ENCODE assay signal across 9 cellular contexts in the genomic region with DNA sequence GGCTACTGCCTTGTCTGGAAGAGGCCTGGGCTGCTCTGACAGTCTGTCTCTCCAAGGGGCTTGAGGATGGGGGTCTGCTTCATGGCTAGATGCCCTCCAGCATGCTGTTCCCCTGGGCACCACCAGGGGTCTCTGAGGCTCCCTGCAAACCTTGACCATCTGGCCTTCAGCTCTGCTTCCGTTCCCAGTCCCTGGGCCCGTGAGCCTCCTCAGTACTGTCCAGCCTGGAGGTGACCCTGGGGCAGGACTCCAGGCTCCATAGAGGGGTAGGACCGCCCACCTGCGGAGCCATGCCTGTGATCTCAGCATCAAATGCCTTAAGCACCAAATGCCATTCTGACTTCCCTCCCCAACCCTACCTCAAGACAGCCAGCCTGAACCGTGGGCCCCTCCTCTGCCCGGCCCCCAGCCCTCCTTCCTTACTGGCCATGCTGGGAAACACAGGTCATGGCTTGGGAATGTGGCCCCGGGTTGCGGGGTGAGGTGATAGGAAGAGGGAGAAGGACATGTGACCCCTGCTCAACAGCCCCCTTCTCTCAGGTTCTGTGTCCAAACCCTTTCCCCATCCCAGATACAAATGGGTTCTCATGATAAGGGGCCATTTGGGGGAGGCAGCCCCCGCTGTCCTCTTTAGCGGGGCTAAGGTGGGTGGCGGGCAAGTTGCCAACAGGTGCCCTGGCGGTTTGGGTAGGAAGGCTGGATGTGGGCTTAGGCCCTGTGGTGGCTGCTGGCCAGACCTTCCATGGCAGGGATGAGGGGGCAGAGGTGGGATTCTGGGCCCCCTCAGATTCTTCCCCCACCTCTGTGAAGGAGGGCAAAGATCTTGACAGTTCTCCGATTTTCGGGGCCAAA. TPM values are rescaled to one million over a fixed set of nuclear protein-coding genes. Genes with fewer than 3 reads are reported as not detected.
DNase-seq lines count a peak whose midpoint lies in the region; TF ChIP-seq lines count a peak whose summit lies in the region.
"Had no signal": no experiment of that assay in that cellular context is flagged by ENCODE, and none has a peak within 500 bp of the region (broad histone marks: within the 10 kb centered on the region; RNA-seq: fewer than 3 reads in every experiment).

No MANE protein-coding gene starts in this region.

- CTCF ChIA-PET in HEK293T (lab: Yijun Ruan, JAX): interaction anchor here (0.6 to 1.5 kb wide), 12 partner anchors 10 to 70 kb away, joined by 3 to 13 read pairs (median 4); no protein-coding TSS in a partner anchor

- H3K23ac ChIP-seq in neuronal stem cell (ENCODE audit: low read depth, low read length, poor library complexity): peak overlapping the region; percentile 90

- peak overlapping the region; percentile 71 for H2BK15ac ChIP-seq in neuronal stem cell (ENCODE audit: low read length)

- no peaks in the 10 kb centered on the region for H3K79me1 ChIP-seq in neuronal stem cell (ENCODE audit: low read depth, low read length)

- H4K8ac ChIP-seq in neuronal stem cell (ENCODE audit: low read depth, low read length): no peak overlapping the region

- H2AK5ac ChIP-seq in neuronal stem cell (ENCODE audit: low read depth, low read length): peak overlapping the region; percentile 33

- H3K4me3 ChIP-seq in fibroblast of villous mesenchyme (ENCODE audit: low read depth, low read length): no peak overlapping the region
- no peak overlapping the region for H3K4me3 ChIP-seq in neuronal stem cell (ENCODE audit: low read length in 2 of 2)

- H3K9ac ChIP-seq in neuronal stem cell (ENCODE audit: low read depth, low read length, poor library complexity): peak overlapping the region; percentile 57

- POLR2A ChIA-PET in HEK293T (lab: Yijun Ruan, JAX): no interaction called here

- H3K4ac ChIP-seq in neuronal stem cell (ENCODE audit: low read length): peak overlapping the region; percentile 71

- H3K4me1 ChIP-seq in neuronal stem cell (ENCODE audit: control insufficient read depth in 2 of 2, insufficient read depth in 1 of 2, low read depth in 1 of 2, low read length in 2 of 2): peaks cover 24 to 27% of the 10 kb centered on the region in 2 donors

- H2BK5ac ChIP-seq in neuronal stem cell (ENCODE audit: low read length): peak overlapping the region; percentile 14

- no peaks in the 10 kb centered on the region for H3K36me3 ChIP-seq in neuronal stem cell (replicated peaks in 1 of 2; ENCODE audit: control insufficient read depth in 2 of 2, insufficient read depth in 2 of 2, low read length in 2 of 2)

- H3K18ac ChIP-seq in neuronal stem cell (ENCODE audit: low read length): peak overlapping the region; percentile 88

- no peaks in the 10 kb centered on the region for H3K27me3 ChIP-seq in neuronal stem cell (ENCODE audit: control insufficient read depth in 3 of 3, insufficient read depth in 3 of 3, low read depth in 1 of 3, low read length in 3 of 3)

- H2BK12ac ChIP-seq in neuronal stem cell (ENCODE audit: low read length): no peak overlapping the region

- no peak overlapping the region for H3K4me2 ChIP-seq in neuronal stem cell (ENCODE audit: insufficient read depth, low read length, poor library complexity, severe bottlenecking)

- peak in 2 of 3 experiments; percentile 35 to 59 for DNase-seq in NCI-H1417 (lab: John Stamatoyannopoulos, UW)
- no peak for DNase-seq in NCI-H1417 treated with DMSO at 0.1 percent for 48 hours (lab: John Stamatoyannopoulos, UW)
- DNase-seq in HEK293T (ENCODE audit: extremely low spot score): peak; percentile 86
- peak; percentile 30 for DNase-seq in NCI-H2227 treated with DMSO at 0.1 percent for 48 hours (lab: John Stamatoyannopoulos, UW)
- peak; percentile 38 for DNase-seq in activated T-cell treated with anti-CD3 and anti-CD28 coated beads for 48 hours (ENCODE audit: low read depth)
- peak; percentile 64 for DNase-seq in fibroblast of villous mesenchyme (ENCODE audit: low read depth)
- peak; percentile 64 for DNase-seq in neuronal stem cell (ENCODE audit: low spot score)
- no peak for DNase-seq in DMS153 (lab: John Stamatoyannopoulos, UW)

- H4K91ac ChIP-seq in neuronal stem cell (ENCODE audit: low read depth, low read length, poor library complexity): no peak overlapping the region

- no CpG with 5 or more reads among the region's 14 CpGs for WGBS in neuronal stem cell (ENCODE audit: extremely low coverage in 2 of 2, insufficient read length in 2 of 2, insufficient replicate concordance in 1 of 2), 2 donors

- H3K27ac ChIP-seq in neuronal stem cell (replicated peaks; ENCODE audit: low read length): no peak overlapping the region

- H3K9me3 ChIP-seq in neuronal stem cell (replicated peaks in 1 of 2; ENCODE audit: control insufficient read depth in 2 of 2, insufficient read depth in 1 of 2, low read depth in 1 of 2, low read length in 2 of 2): no peaks in the 10 kb centered on the region

- H2AFZ ChIP-seq in neuronal stem cell (ENCODE audit: low read length): peak overlapping the region; percentile 81

- TF ChIP-seq CTCF in fibroblast of villous mesenchyme (IDR thresholded peaks at IDR 0.05; ENCODE audit: insufficient read depth, low read depth, low read length): peak; percentile 97

- H2BK120ac ChIP-seq in neuronal stem cell (ENCODE audit: low read depth, low read length): peak overlapping the region; percentile 42

- H3K14ac ChIP-seq in neuronal stem cell (ENCODE audit: low read length): peak overlapping the region; percentile 72

TF ChIP-seq in HEK293T, 16 proteins besides CTCF, POLR2A, EP300 and RAD21:
- TF ChIP-seq BHLHE40 (IDR thresholded peaks at IDR 0.05; ENCODE audit: borderline replicate concordance): no peak
- TF ChIP-seq FOXM1 (IDR thresholded peaks at IDR 0.05; ENCODE audit: borderline replicate concordance): no peak
- no peak for TF ChIP-seq FOXK2 (IDR thresholded peaks at IDR 0.05)
- TF ChIP-seq ZNF384 (IDR thresholded peaks at IDR 0.05): no peak
- no peak for TF ChIP-seq SP1 (IDR thresholded peaks at IDR 0.05)
- no peak for TF ChIP-seq TARDBP (IDR thresholded peaks at IDR 0.05)
- TF ChIP-seq NFRKB (IDR thresholded peaks at IDR 0.05): no peak
- TF ChIP-seq LEF1 (IDR thresholded peaks at IDR 0.05; ENCODE audit: borderline replicate concordance): no peak

RNA-seq across cellular contexts. Expression of a gene that starts 25.0 kb away (rescaled TPM):
- 46.7 and 48.8 TPM in 2 replicates for total RNA-seq in fibroblast of villous mesenchyme
- 24.0 TPM for polyA plus RNA-seq in neuronal stem cell (2013, experiment 1 of 2)
- 23.9 TPM for polyA plus RNA-seq in neuronal stem cell (2013, experiment 2 of 2)

RNA-seq across cellular contexts. Expression of a gene that starts 39.0 kb away (rescaled TPM):
- 60.9 and 65.1 TPM in 2 replicates for total RNA-seq in fibroblast of villous mesenchyme
- polyA plus RNA-seq in neuronal stem cell (2013, experiment 1 of 2): 11.1 TPM
- 10.9 TPM for polyA plus RNA-seq in neuronal stem cell (2013, experiment 2 of 2)

RNA-seq across cellular contexts. Expression of a gene that starts 41.5 kb away (rescaled TPM):
- total RNA-seq in fibroblast of villous mesenchyme: 20.7 and 35.8 TPM in 2 replicates
- polyA plus RNA-seq in neuronal stem cell (2013, experiment 1 of 2): 0.24 TPM
- polyA plus RNA-seq in neuronal stem cell (2013, experiment 2 of 2): 0.39 TPM
- total RNA-seq: CD4-positive, alpha-beta memory T cell had no signal
- polyA plus RNA-seq: CD4-positive, alpha-beta memory T cell had no signal

RNA-seq across cellular contexts. Expression of a gene that starts 54.6 kb away (rescaled TPM):
- under 0.01 TPM in 1 of 2 replicates, not detected in the other for total RNA-seq in fibroblast of villous mesenchyme
- 0.14 TPM for polyA plus RNA-seq in neuronal stem cell (2013, experiment 1 of 2)
- 0.15 TPM for polyA plus RNA-seq in neuronal stem cell (2013, experiment 2 of 2)
- polyA plus RNA-seq: CD4-positive, alpha-beta memory T cell had no signal

Comparison
In these comparisons a context has a peak if more than half of its experiments do, and no peak if none do; other contexts are left out.
1. DNase-seq: peak in NCI-H1417 (2 of 3), HEK293T (single experiment), NCI-H2227 treated with DMSO at 0.1 percent for 48 hours (single experiment), activated T-cell treated with anti-CD3 and anti-CD28 coated beads for 48 hours (single experiment), fibroblast of villous mesenchyme (single experiment) and neuronal stem cell (single experiment); none in NCI-H1417 treated with DMSO at 0.1 percent for 48 hours (single experiment) and DMS153 (single experiment).